15 cellular contexts compared by ENCODE assay signal in the genomic region with DNA sequence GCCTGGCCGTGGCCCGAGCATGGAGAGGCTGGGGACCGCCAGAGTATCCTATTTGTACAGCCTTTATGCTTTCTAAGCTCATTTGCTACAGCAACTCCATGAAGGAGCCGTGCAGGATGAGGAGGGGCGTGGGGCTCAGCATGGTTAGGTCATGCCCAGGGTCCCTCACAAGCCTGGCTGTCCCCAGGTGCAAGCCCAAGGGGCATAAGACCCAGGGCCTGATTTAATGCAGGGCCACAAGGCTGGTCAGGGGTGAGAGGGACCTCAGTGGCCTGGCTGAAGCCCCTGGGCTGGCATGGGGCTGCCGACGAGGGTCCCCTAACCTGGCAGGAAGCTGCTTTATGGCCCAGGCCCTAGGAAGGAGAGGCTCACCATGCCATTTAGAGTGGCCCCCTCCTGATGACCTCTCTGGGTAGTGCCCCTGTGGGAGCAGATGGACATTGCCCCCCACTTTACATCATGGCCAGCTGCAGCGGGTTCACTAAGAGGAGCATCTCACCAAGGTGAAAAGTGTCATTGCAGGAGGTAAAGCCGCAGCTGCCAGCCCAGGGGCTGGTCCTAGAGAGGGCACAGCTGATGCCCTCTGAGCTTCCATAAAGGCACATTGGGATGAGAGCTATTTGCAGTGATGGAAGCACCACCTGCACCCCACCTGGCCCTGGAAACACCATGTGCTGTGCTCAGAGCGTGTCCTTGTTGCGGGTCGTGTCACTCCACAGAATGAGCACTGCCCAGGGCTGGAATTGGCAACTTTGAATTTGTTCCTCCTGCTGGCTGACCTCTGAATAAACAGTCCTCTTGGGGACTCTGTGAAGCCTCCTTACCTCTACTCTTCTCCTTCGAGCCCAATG.
"Had no signal": no experiment of that assay in that cellular context is flagged by ENCODE, and none has a peak within 500 bp of the region (broad histone marks: within the 10 kb centered on the region; RNA-seq: fewer than 3 reads in every experiment).

No MANE protein-coding gene starts in this region.

- FAIRE-seq: endometrium had no signal

- DNase-seq: activated CD4-positive, alpha-beta T cell treated with anti-CD3 and anti-CD28 coated beads, Interleukin-2, amount 50 U/mL, for 48 hours; activated effector memory CD4-positive, alpha-beta T cell treated with Interleukin-2 at 50 U/mL for 16 hours; cerebellar nuclear complex; glutamatergic neuron; left colon; ovary; stimulated activated CD4-positive, alpha-beta T cell treated with anti-CD3 and anti-CD28 coated beads, Interleukin-2, amount 100 ng/mL, for 24 hours; stimulated activated naive B cell treated with anti-CD40 and anti-IgM and Interleukin-4, amounts not matched to agents 10 μg/mL and 1 μg/mL and 100 μg/mL, for 72 hours had no signal

- H3K9me3 Mint-ChIP-seq: activated naive CD4-positive, alpha-beta T cell treated with anti-CD3 and anti-CD28 coated beads, Interleukin-2, amount 50 U/mL, for 24 hours; stimulated activated naive B cell treated with anti-CD40 and anti-IgM and Interleukin-4, amounts not matched to agents 10 μg/mL and 1 μg/mL and 100 μg/mL, for 72 hours; type B pancreatic cell had no signal

- ATAC-seq: esophagus mucosa; left colon; stimulated activated naive B cell treated with anti-CD40 and anti-IgM and Interleukin-4, amounts not matched to agents 10 μg/mL and 1 μg/mL and 100 μg/mL, for 72 hours had no signal

- H3K9me3 ChIP-seq: ovary, suprapubic skin had no signal

- H3K27ac ChIP-seq: suprapubic skin had no signal

- H3K4me1 ChIP-seq: suprapubic skin had no signal

- H3K27me3 ChIP-seq: ovary, suprapubic skin had no signal

- H3K36me3 Mint-ChIP-seq: activated naive CD4-positive, alpha-beta T cell treated with anti-CD3 and anti-CD28 coated beads, Interleukin-2, amount 50 U/mL, for 24 hours; memory B cell; stimulated activated naive B cell treated with anti-CD40 and anti-IgM and Interleukin-4, amounts not matched to agents 10 μg/mL and 1 μg/mL and 100 μg/mL, for 72 hours had no signal

- H3K27ac Mint-ChIP-seq: activated naive CD4-positive, alpha-beta T cell treated with anti-CD3 and anti-CD28 coated beads, Interleukin-2, amount 50 U/mL, for 24 hours; brain; memory B cell; stimulated activated naive B cell treated with anti-CD40 and anti-IgM and Interleukin-4, amounts not matched to agents 10 μg/mL and 1 μg/mL and 100 μg/mL, for 72 hours; type B pancreatic cell had no signal

- H3K4me1 Mint-ChIP-seq: activated naive CD4-positive, alpha-beta T cell treated with anti-CD3 and anti-CD28 coated beads, Interleukin-2, amount 50 U/mL, for 24 hours; memory B cell had no signal

- H3K36me3 ChIP-seq: ovary, suprapubic skin had no signal

- H3K4me3 Mint-ChIP-seq: activated naive CD4-positive, alpha-beta T cell treated with anti-CD3 and anti-CD28 coated beads, Interleukin-2, amount 50 U/mL, for 24 hours; brain; memory B cell; stimulated activated naive B cell treated with anti-CD40 and anti-IgM and Interleukin-4, amounts not matched to agents 10 μg/mL and 1 μg/mL and 100 μg/mL, for 72 hours; type B pancreatic cell had no signal

- H3K27me3 Mint-ChIP-seq: brain; memory B cell; stimulated activated naive B cell treated with anti-CD40 and anti-IgM and Interleukin-4, amounts not matched to agents 10 μg/mL and 1 μg/mL and 100 μg/mL, for 72 hours; type B pancreatic cell had no signal

- H3K4me3 ChIP-seq: ovary, suprapubic skin had no signal
